ENCODE assay signal across 7 cellular contexts in the genomic region with DNA sequence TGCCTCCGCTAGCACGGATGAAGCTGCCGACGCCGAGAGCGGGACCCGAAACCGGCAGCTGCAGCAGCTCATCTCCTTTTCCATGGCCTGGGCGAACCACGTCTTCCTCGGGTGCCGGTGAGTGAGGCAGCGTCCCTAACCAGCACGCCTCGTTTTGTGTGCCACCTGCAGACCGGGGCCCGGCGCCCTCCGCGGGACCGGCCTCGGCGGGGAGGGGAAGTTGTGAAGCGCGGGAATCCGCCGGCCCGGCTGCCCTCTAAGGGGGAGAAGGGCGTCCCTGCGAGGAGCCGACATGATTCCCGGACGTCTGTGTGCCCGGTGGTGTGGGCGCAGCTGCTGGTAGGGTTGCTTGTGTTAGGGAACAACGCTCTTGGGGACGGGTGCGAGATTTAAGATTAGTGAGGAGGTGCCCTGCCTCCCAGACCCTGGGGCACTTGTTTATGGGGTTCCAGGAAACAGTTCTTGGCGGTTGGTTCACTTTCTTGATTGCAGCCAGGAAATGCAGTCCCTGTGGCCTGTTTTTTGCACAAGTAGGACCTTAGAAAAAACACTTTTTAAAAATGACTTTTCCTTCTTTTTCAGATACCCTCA. TPM values are rescaled to one million over a fixed set of nuclear protein-coding genes. Genes with fewer than 3 reads are reported as not detected.
A peak's percentile ranks its signal among the peaks of the same experiment; 100 is the strongest.
DNase-seq lines count a peak whose midpoint lies in the region; ATAC-seq and TF ChIP-seq lines count a peak whose summit lies in the region.

No MANE protein-coding gene starts in this region.

- peak; percentile 39 for DNase-seq in GDM1 (lab: John Stamatoyannopoulos, UW)
- DNase-seq in HL-60 (ENCODE audit: low read depth in 1 of 2, low spot score in 1 of 2), result peak in 1 of 2 experiments; percentile 72
- DNase-seq in activated CD8-positive, alpha-beta T cell treated with anti-CD3 and anti-CD28 coated beads, Interleukin-2, amount 10 ng/mL, durations not matched to agents 7 days and 5 days, result no peak
- DNase-seq in Right ventricle myocardium superior, result peak; percentile 58
- DNase-seq in posterior vena cava (ENCODE audit: low spot score), result peak; percentile 89
- no peak for DNase-seq in NCI-H2107 treated with DMSO at 0.1 percent for 48 hours (lab: John Stamatoyannopoulos, UW; ENCODE audit: unreplicated experiment)

- H3K4me3 Mint-ChIP-seq in activated CD8-positive, alpha-beta T cell treated with anti-CD3 and anti-CD28 coated beads, Interleukin-2, amount 10 ng/mL, durations not matched to agents 7 days and 5 days, result peak overlapping the region; percentile 94

- peak overlapping the region; percentile 68 for H3K4me3 ChIP-seq in HL-60 (replicated peaks; ENCODE audit: insufficient read depth, low read length)

- no peaks in the 10 kb centered on the region for H3K9me3 Mint-ChIP-seq in activated CD8-positive, alpha-beta T cell treated with anti-CD3 and anti-CD28 coated beads, Interleukin-2, amount 10 ng/mL, durations not matched to agents 7 days and 5 days (ENCODE audit: insufficient read depth)

- intact Hi-C loops in Right ventricle myocardium superior (cut with DNase I) (no loop called here), posterior vena cava (cut with DNase I) (loop anchor here in 1 of 2 donors (10.0 kb wide), 1 partner anchor 60 kb away; a partner anchor contains a TSS)

- H3K27ac ChIP-seq in HL-60 (replicated peaks), result peak overlapping the region; percentile 94

- H3K27me3 Mint-ChIP-seq in activated CD8-positive, alpha-beta T cell treated with anti-CD3 and anti-CD28 coated beads, Interleukin-2, amount 10 ng/mL, durations not matched to agents 7 days and 5 days (ENCODE audit: low read depth), result no peaks in the 10 kb centered on the region

- POLR2A ChIA-PET in activated CD8-positive, alpha-beta T cell treated with anti-CD3 and anti-CD28 coated beads, Interleukin-2, amount 10 ng/mL, durations not matched to agents 7 days and 5 days (lab: Charles Lee), result interaction anchor here (0.8 to 2.5 kb wide), 10 partner anchors 10 to 526 kb away, joined by 3 to 43 read pairs (median 4); a partner anchor contains a TSS

- ATAC-seq in GM21360 (IDR thresholded peaks at IDR 0.05; ENCODE audit: unreplicated experiment) (peak; percentile 20), Right ventricle myocardium superior (ENCODE audit: poor library complexity) (peak; percentile 20)
- peak; percentile 26 for ATAC-seq in activated CD8-positive, alpha-beta T cell treated with anti-CD3 and anti-CD28 coated beads, Interleukin-2, amount 10 ng/mL, durations not matched to agents 7 days and 5 days

- no peak for TF ChIP-seq CTCF in HL-60 (IDR thresholded peaks at IDR 0.05; ENCODE audit: insufficient read depth, low read length)

- peaks cover 43% of the 10 kb centered on the region for H3K36me3 Mint-ChIP-seq in activated CD8-positive, alpha-beta T cell treated with anti-CD3 and anti-CD28 coated beads, Interleukin-2, amount 10 ng/mL, durations not matched to agents 7 days and 5 days (ENCODE audit: low read depth)

- H3K4me1 Mint-ChIP-seq in activated CD8-positive, alpha-beta T cell treated with anti-CD3 and anti-CD28 coated beads, Interleukin-2, amount 10 ng/mL, durations not matched to agents 7 days and 5 days (ENCODE audit: low read depth), result peaks cover 45% of the 10 kb centered on the region

- CTCF ChIA-PET in activated CD8-positive, alpha-beta T cell treated with anti-CD3 and anti-CD28 coated beads, Interleukin-2, amount 10 ng/mL, durations not matched to agents 7 days and 5 days (lab: Charles Lee), result interaction anchor here (0.8 to 2.5 kb wide), 4 partner anchors 10 to 215 kb away, joined by 3 to 11 read pairs (median 4); no protein-coding TSS in a partner anchor

- H3K27ac Mint-ChIP-seq in activated CD8-positive, alpha-beta T cell treated with anti-CD3 and anti-CD28 coated beads, Interleukin-2, amount 10 ng/mL, durations not matched to agents 7 days and 5 days, result peak overlapping the region; percentile 96

- no peaks in the 10 kb centered on the region for H3K27me3 ChIP-seq in HL-60 (ENCODE audit: insufficient read depth, poor library complexity, severe bottlenecking)

RNA-seq across cellular contexts. Expression of a gene that starts 0.6 kb away (rescaled TPM):
- total RNA-seq in activated CD8-positive, alpha-beta T cell treated with anti-CD3 and anti-CD28 coated beads, Interleukin-2, amount 10 ng/mL, durations not matched to agents 7 days and 5 days, result 10 to 100 TPM; 27.6 to 30.2 TPM
- total RNA-seq in Right ventricle myocardium superior, result 8.7 TPM
- total RNA-seq in posterior vena cava, result 10 to 100 TPM; 10.8 to 11.0 TPM

RNA-seq across cellular contexts. Expression of a gene that starts 59.8 kb away (rescaled TPM):
- total RNA-seq in activated CD8-positive, alpha-beta T cell treated with anti-CD3 and anti-CD28 coated beads, Interleukin-2, amount 10 ng/mL, durations not matched to agents 7 days and 5 days, result 10 to 100 TPM; 15.3 to 15.4 TPM
- total RNA-seq in Right ventricle myocardium superior (7.0 TPM), posterior vena cava (10 to 100 TPM in 1 of 2 donors, 1 to 10 TPM in 1; 9.2 to 11.8 TPM)

Comparison
In these comparisons a context has a peak if more than half of its experiments do, and no peak if none do; other contexts are left out.
1. DNase-seq: peak in GDM1 (single experiment), Right ventricle myocardium superior (single experiment) and posterior vena cava (single experiment); none in activated CD8-positive, alpha-beta T cell treated with anti-CD3 and anti-CD28 coated beads, Interleukin-2, amount 10 ng/mL, durations not matched to agents 7 days and 5 days (single experiment) and NCI-H2107 treated with DMSO at 0.1 percent for 48 hours (single experiment).
2. Peak in every context shown above with its lines, with median percentiles within 50 percentile points of each other: ATAC-seq.